In the genomic region with DNA sequence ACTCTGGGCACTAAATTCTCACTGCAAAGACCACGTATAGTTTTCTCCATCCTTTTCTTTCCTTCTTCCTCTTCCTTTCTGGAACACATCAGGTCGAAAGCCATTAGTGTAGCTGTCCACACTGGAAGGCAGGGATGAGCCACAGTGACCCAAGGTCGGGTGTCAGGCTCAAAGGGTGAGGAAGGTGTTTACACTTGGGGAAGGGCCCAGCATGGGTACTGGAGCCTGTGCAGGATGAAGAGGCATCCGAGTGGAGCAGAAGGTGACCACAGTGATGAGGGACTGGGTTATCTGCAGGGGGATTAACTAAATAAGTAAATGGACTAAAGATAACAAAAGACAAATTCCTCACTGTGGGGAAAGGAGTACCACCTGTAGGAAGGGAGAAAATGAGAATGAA, we compare ENCODE assay signal across 5 cellular contexts.
"Had no signal": no experiment of that assay in that cellular context is flagged by ENCODE, and none has a peak within 500 bp of the region (broad histone marks: within the 10 kb centered on the region; RNA-seq: fewer than 3 reads in every experiment).

No MANE protein-coding gene starts in this region.

- H3K4me3 ChIP-seq: GM23338 had no signal

- DNase-seq: H9, HCEC 1CT, KBM-7 had no signal

- H3K4me2 ChIP-seq: GM23338 had no signal

- H3K9me3 Mint-ChIP-seq: GM23338, H9 had no signal

- H3K36me3 Mint-ChIP-seq: IgD-negative memory B cell had no signal

- ATAC-seq: GM23338 had no signal

- H2AFZ ChIP-seq: GM23338 had no signal

- H3K4me3 Mint-ChIP-seq: GM23338, H9, IgD-negative memory B cell had no signal

- H3K27ac Mint-ChIP-seq: GM23338, H9, IgD-negative memory B cell had no signal
